Comparison of ENCODE assay signal across 10 cellular contexts in the genomic region with DNA sequence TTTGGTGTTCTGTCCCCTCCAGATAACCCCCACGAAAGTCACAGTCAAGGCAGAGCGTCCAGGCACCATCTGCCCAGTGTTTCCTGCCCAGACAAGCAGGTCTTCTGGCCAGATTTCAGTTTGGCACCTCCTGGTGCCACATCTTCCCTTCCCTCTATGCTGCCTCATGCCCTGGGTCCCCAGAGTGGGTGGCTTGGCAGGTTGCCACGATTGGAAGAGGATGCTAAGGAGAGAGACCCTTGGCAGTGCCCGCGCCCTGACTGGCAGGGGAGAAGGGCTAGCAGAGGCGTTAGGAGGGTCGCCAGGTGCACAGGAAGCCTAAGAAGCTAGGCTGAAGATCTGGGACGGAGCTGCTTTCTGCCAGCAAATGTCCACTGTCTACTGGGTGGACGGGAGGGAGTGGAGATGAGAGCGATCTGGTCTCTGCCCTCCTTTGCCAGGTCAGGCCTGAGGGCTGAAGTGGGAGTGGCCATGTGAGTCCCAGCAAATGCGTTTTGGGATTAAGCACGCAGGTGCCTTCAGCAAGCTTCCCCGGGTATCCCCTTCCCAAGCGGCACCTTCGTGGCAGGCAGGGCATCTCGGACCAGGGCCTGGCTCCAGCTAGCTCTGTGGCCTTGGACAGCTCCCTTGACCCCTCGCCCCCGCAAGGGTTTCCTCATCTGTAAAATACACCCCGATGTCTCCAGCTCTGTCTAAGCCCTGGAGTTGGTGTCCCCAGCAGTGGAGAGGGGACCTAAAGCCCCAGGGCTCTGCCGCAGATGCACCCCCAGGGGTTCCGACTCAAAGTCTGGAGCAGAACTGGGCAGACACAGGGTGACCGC. TPM values are rescaled to one million over a fixed set of nuclear protein-coding genes. Genes with fewer than 3 reads are reported as not detected.
DNase-seq lines count a peak whose midpoint lies in the region; ATAC-seq and TF ChIP-seq lines count a peak whose summit lies in the region.
"Had no signal": no experiment of that assay in that cellular context is flagged by ENCODE, and none has a peak within 500 bp of the region (broad histone marks: within the 10 kb centered on the region; RNA-seq: fewer than 3 reads in every experiment).

No MANE protein-coding gene starts in this region.

- H2AFZ ChIP-seq in ACC112 (ENCODE audit: low read length, unreplicated experiment), result no peak overlapping the region

- TF ChIP-seq CTCF in natural killer cell (IDR thresholded peaks at IDR 0.05), result no peak

- DNase-seq in NCI-H1092 (lab: John Stamatoyannopoulos, UW), result peak; percentile 69
- DNase-seq in natural killer cell, result no peak
- DNase-seq in UCSD-AML1 (lab: John Stamatoyannopoulos, UW; ENCODE audit: unreplicated experiment), result no peak
- DNase-seq in stimulated activated CD4-positive, alpha-beta T cell treated with anti-CD3 and anti-CD28 coated beads, Interleukin-15, amount 100 ng/mL, for 24 hours, result no peak

- no peaks in the 10 kb centered on the region for H3K79me2 ChIP-seq in ACC112 (ENCODE audit: control insufficient read depth, insufficient read depth, low read length, unreplicated experiment)

- H3K27me3 Mint-ChIP-seq in natural killer cell (ENCODE audit: low read depth in 2 of 2), result no peaks in the 10 kb centered on the region

- H3K4me3 ChIP-seq in ACC112 (ENCODE audit: low read depth, low read length) (peak overlapping the region; percentile 53), duodenal mucosa (ENCODE audit: low read depth in 1 of 2, low read length in 2 of 2) (peak overlapping the region; percentile 51 to 62)

- H3K4me1 ChIP-seq in ACC112 (ENCODE audit: control insufficient read depth, insufficient read depth, low read length, unreplicated experiment) (no peaks in the 10 kb centered on the region), duodenal mucosa (ENCODE audit: control insufficient read depth in 1 of 2, insufficient read depth in 2 of 2, low read length in 2 of 2) (peaks cover 34 to 36% of the 10 kb centered on the region in 2 donors)

- H3K9ac ChIP-seq in duodenal mucosa (ENCODE audit: low read depth in 1 of 2, low read length in 2 of 2), result peak overlapping the region; percentile 35 to 40

- no peaks in the 10 kb centered on the region for H3K36me3 ChIP-seq in ACC112 (ENCODE audit: insufficient read depth, low read length)
- no peaks in the 10 kb centered on the region for H3K36me3 ChIP-seq in duodenal mucosa (ENCODE audit: control insufficient read depth in 1 of 2, insufficient read depth in 2 of 2, low read length in 2 of 2)
- H3K36me3 ChIP-seq: SJCRH30 had no signal

- intact Hi-C loops in natural killer cell (cut with micrococcal nuclease), result no loop called here

- H3K9me3 ChIP-seq in duodenal mucosa (ENCODE audit: control insufficient read depth in 1 of 2, low read length in 2 of 2), result no peaks in the 10 kb centered on the region
- H3K9me3 ChIP-seq: SJCRH30 had no signal

- peak overlapping the region; percentile 64 for H3K4me3 Mint-ChIP-seq in natural killer cell

- H3K4me1 Mint-ChIP-seq in natural killer cell, result peaks cover 17 to 31% of the 10 kb centered on the region in 2 donors

- H3K27ac ChIP-seq in ACC112 (ENCODE audit: low read depth, low read length) (no peak overlapping the region), duodenal mucosa (ENCODE audit: low read depth, low read length) (no peak overlapping the region)
- H3K27ac ChIP-seq: SJCRH30 had no signal

- H3K27ac Mint-ChIP-seq in natural killer cell, result no peak overlapping the region

- ATAC-seq in natural killer cell (no peak), SK-N-SH treated with all-trans-retinoic acid at 6 μM for 48 hours (no peak), GM19023 (IDR thresholded peaks at IDR 0.05; ENCODE audit: unreplicated experiment) (no peak)

- peaks cover 15% of the 10 kb centered on the region; the same call in 1 of the 2 replicates for H3K27me3 ChIP-seq in ACC112 (ENCODE audit: insufficient read depth, low read length)
- no peaks in the 10 kb centered on the region for H3K27me3 ChIP-seq in duodenal mucosa (ENCODE audit: control insufficient read depth in 1 of 2, insufficient read depth in 2 of 2, low read length in 2 of 2)

- H3K9me3 Mint-ChIP-seq in natural killer cell, result no peaks in the 10 kb centered on the region

- no peaks in the 10 kb centered on the region for H3K36me3 Mint-ChIP-seq in natural killer cell

TF ChIP-seq in SK-N-SH treated with all-trans-retinoic acid at 6 μM for 48 hours, 23 proteins besides CTCF, POLR2A, EP300 and RAD21:
- TF ChIP-seq ZNF8 (CRISPR knock-in tag; IDR thresholded peaks at IDR 0.05), result no peak
- no peak for TF ChIP-seq ZFP3 (CRISPR knock-in tag; IDR thresholded peaks at IDR 0.05)
- TF ChIP-seq GLIS3 (CRISPR knock-in tag; IDR thresholded peaks at IDR 0.05), result no peak
- no peak for TF ChIP-seq BACH2 (CRISPR knock-in tag; IDR thresholded peaks at IDR 0.05; ENCODE audit: borderline replicate concordance)
- TF ChIP-seq OSR1 (CRISPR knock-in tag; IDR thresholded peaks at IDR 0.05), result no peak
- no peak for TF ChIP-seq POU6F1 (CRISPR knock-in tag; IDR thresholded peaks at IDR 0.05; ENCODE audit: borderline replicate concordance, low read depth)

RNA-seq across cellular contexts. Expression of gene CD300A, which starts 13.4 kb away (rescaled TPM):
- 100 to 1,000 TPM; 287 to 370 (median 295) TPM for total RNA-seq in natural killer cell
- total RNA-seq: Daoy, SJCRH30 had no signal

RNA-seq across cellular contexts. Expression of gene GPRC5C, which starts 21.2 kb away (rescaled TPM):
- under 1 TPM; 0.26 to 0.60 (median 0.29) TPM for total RNA-seq in natural killer cell
- total RNA-seq: SJCRH30 had no signal
